ENCODE assay signal across 18 cellular contexts in genomic region chr1:83794384-83794783, GRCh38.
DNase-seq lines count a peak whose midpoint lies in the region; ATAC-seq, FAIRE-seq and TF ChIP-seq lines count a peak whose summit lies in the region.
"Had no signal": no experiment of that assay in that cellular context is flagged by ENCODE, and none has a peak within 500 bp of the region (broad histone marks: within the 10 kb centered on the region; RNA-seq: fewer than 3 reads in every experiment).

No MANE protein-coding gene starts in this region.

- WGBS in GM12878 (ENCODE audit: insufficient coverage, insufficient replicate concordance, low lambda C conversion rate, missing lambda C conversion rate): 0% methylated on average over 2 of the region's 2 CpGs

- no peak overlapping the region for H2AFZ ChIP-seq in GM12878 (ENCODE audit: control insufficient read depth, low read depth, low read length)

- ATAC-seq in GM18873 (IDR thresholded peaks at IDR 0.05; ENCODE audit: low FRiP score, unreplicated experiment) (peak; percentile 88), GM21576 (IDR thresholded peaks at IDR 0.05; ENCODE audit: unreplicated experiment) (peak; percentile 65), HG02981 (IDR thresholded peaks at IDR 0.05; ENCODE audit: unreplicated experiment) (peak; percentile 83), GM12878 (peak; percentile 85), GM21367 (IDR thresholded peaks at IDR 0.05; ENCODE audit: unreplicated experiment) (no peak)
- ATAC-seq: activated naive CD4-positive, alpha-beta T cell treated with anti-CD3 and anti-CD28 coated beads, Interleukin-2, amount 50 U/mL, for 72 hours; mucosa of descending colon had no signal

- H3K4me1 ChIP-seq in GM12878 (ENCODE audit: control insufficient read depth, insufficient read depth, low read length): no peaks in the 10 kb centered on the region

- no peak overlapping the region; the same call in 1 of the 2 replicates for H3K4me3 ChIP-seq in GM12878
- H3K4me3 ChIP-seq: mucosa of descending colon, ovary, SK-N-MC had no signal

- intact Hi-C loops in GM12878 (cut with micrococcal nuclease; ENCODE audit: unreplicated experiment): no loop called here

- no peak overlapping the region for H3K27ac ChIP-seq in GM12878 (ENCODE audit: control insufficient read depth, insufficient read depth)
- H3K27ac ChIP-seq: ovary, SK-N-MC had no signal

- H3K9me3 ChIP-seq in GM12878 (replicated peaks; ENCODE audit: control insufficient read depth, insufficient read depth, low read length): no peaks in the 10 kb centered on the region
- H3K9me3 ChIP-seq: mucosa of descending colon, ovary had no signal

- no peak for TF ChIP-seq POLR2A in GM12878 (IDR thresholded peaks at IDR 0.05; ENCODE audit: low read depth, low read length)

- no peaks in the 10 kb centered on the region for H3K79me2 ChIP-seq in GM12878 (ENCODE audit: control insufficient read depth, insufficient read depth, low read length)

- no peak for FAIRE-seq in GM12878 (lab: Jason Lieb, UNC)
- FAIRE-seq: frontal cortex, GM18507, keratinocyte had no signal

- no peaks in the 10 kb centered on the region for H3K27me3 ChIP-seq in GM12878 (replicated peaks in 1 of 2; ENCODE audit: control insufficient read depth in 2 of 2, insufficient read depth in 2 of 2, low read length in 1 of 2)
- H3K27me3 ChIP-seq: ovary had no signal

- H3K9ac ChIP-seq in GM12878 (ENCODE audit: control insufficient read depth, insufficient read depth, low read length): no peak overlapping the region

- no peak for TF ChIP-seq RAD21 in GM12878 (IDR thresholded peaks at IDR 0.05; ENCODE audit: insufficient read depth, low read depth, low read length)

- H3K4me2 ChIP-seq in GM12878 (ENCODE audit: control insufficient read depth, insufficient read depth): no peak overlapping the region

- H3K36me3 ChIP-seq in GM12878 (ENCODE audit: control insufficient read depth in 2 of 2, insufficient read depth in 2 of 2, low read length in 1 of 2): no peaks in the 10 kb centered on the region
- H3K36me3 ChIP-seq: ovary had no signal

- DNase-seq in GM12878 (ENCODE audit: low read depth, low spot score) (no peak), NCI-H1048 (lab: John Stamatoyannopoulos, UW) (no peak), AG08395 (ENCODE audit: low spot score) (no peak), NCI-H2196 treated with DMSO at 0.1 percent for 48 hours (lab: John Stamatoyannopoulos, UW; ENCODE audit: unreplicated experiment) (no peak)
- DNase-seq: central memory CD4-positive, alpha-beta T cell; DND-41; mucosa of descending colon; NCI-H2227 treated with DMSO at 0.1 percent for 48 hours; ovary had no signal

- in situ Hi-C loops in GM12878 (cut with MboI): no loop called here

- SMC1A ChIA-PET in GM12878 (lab: Charles Lee; ENCODE audit: uncharacterized antibody, unreplicated experiment): interaction anchor here (0.5 kb wide), 1 partner anchor 46 kb away, joined by 3 read pairs; no protein-coding TSS in a partner anchor

- CTCF ChIA-PET in GM12878 (lab: Yijun Ruan, JAX): no interaction called here

- no TSS peak for BruUV-seq in GM12878 (replicated peaks; lab: Mats Ljungman, UMichigan)

- H4K20me1 ChIP-seq in GM12878 (ENCODE audit: control insufficient read depth, insufficient read depth): no peaks in the 10 kb centered on the region

- RAD21 ChIA-PET in GM12878 (lab: Charles Lee; ENCODE audit: unreplicated experiment): no interaction called here

- no peak for TF ChIP-seq CTCF in GM12878 (IDR thresholded peaks at IDR 0.05 in 2 of 3, conservative IDR thresholded peaks at IDR 0.05 in 1 of 3; ENCODE audit: control insufficient read depth in 2 of 3, extremely low read depth in 1 of 3, insufficient read depth in 1 of 3, low read depth in 3 of 3, low read length in 3 of 3)

- POLR2A ChIA-PET in GM12878 (lab: Charles Lee): no interaction called here

- TF ChIP-seq EP300 in GM12878 (IDR thresholded peaks at IDR 0.05; ENCODE audit: borderline replicate concordance in 1 of 2, control insufficient read depth in 1 of 2, low read depth in 2 of 2, low read length in 2 of 2): no peak

TF ChIP-seq in GM12878, 131 proteins besides CTCF, POLR2A, EP300 and RAD21:
- TF ChIP-seq JUNB (IDR thresholded peaks at IDR 0.05) (peak; percentile 59), RUNX3 (IDR thresholded peaks at IDR 0.05; ENCODE audit: low read length) (peak; percentile 30; the same call in 1 of the 2 replicates), ZBTB11 (CRISPR knock-in tag; IDR thresholded peaks at IDR 0.05) (no peak), NFIC (IDR thresholded peaks at IDR 0.05; ENCODE audit: low read depth, low read length) (peak; percentile 37; the same call in 1 of the 2 replicates)
